ENCODE assay signal across 11 cellular contexts in the genomic region with DNA sequence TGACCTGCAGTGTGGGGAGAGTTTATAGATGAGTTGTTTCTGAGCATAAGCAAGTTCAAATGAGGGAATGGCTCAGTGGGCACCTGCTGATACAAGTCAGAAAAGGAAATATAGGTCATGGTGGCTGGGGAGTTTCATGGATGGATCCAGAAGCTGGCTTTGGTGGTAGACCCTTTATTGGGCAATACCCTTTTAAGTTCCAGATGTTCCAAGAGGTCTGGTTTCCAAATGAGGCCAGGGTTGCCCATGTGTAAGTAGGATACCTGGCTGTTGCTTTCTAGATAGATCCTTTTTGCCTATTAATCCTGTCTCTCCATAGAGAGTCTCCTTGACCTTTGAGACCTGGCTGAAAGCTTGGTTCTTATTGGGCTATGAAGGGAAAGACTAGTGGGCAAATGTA. TPM values are rescaled to one million over a fixed set of nuclear protein-coding genes. Genes with fewer than 3 reads are reported as not detected.
DNase-seq lines count a peak whose midpoint lies in the region; ATAC-seq and TF ChIP-seq lines count a peak whose summit lies in the region.
"Had no signal": no experiment of that assay in that cellular context is flagged by ENCODE, and none has a peak within 500 bp of the region (broad histone marks: within the 10 kb centered on the region; RNA-seq: fewer than 3 reads in every experiment).

No MANE protein-coding gene starts in this region.

- no peak for TF ChIP-seq POLR2A in IMR-90 (IDR thresholded peaks at IDR 0.05; ENCODE audit: low read depth, low read length)

- H2AK5ac ChIP-seq in IMR-90 (ENCODE audit: low read depth, low read length): no peak overlapping the region

- intact Hi-C loops in IMR-90 (cut with micrococcal nuclease): loop anchor here (5.0 to 10.0 kb wide), 2 partner anchors 85 to 403 kb away; no protein-coding TSS in a partner anchor
- intact Hi-C loops in natural killer cell (cut with micrococcal nuclease): loop anchor here (5.0 kb wide), 2 partner anchors 35 to 135 kb away; no protein-coding TSS in a partner anchor

- no peaks in the 10 kb centered on the region for H3K36me3 ChIP-seq in BLaER1
- H3K36me3 ChIP-seq in IMR-90 (ENCODE audit: control insufficient read depth, insufficient read depth, low read length): no peaks in the 10 kb centered on the region
- H3K36me3 ChIP-seq: pancreas had no signal

- H3K23ac ChIP-seq in IMR-90 (ENCODE audit: low read depth, low read length): no peak overlapping the region; the same call in 1 of the 2 replicates

- no peak overlapping the region for H4K8ac ChIP-seq in IMR-90 (ENCODE audit: low read depth in 2 of 2, low read length in 2 of 2)

- CTCF ChIA-PET in IMR-90 (lab: Yijun Ruan, JAX): no interaction called here

- H3K79me1 ChIP-seq in IMR-90 (ENCODE audit: low read depth in 1 of 2, low read length in 2 of 2): peaks cover 24 to 53% of the 10 kb centered on the region in 2 experiments

- no peak overlapping the region for H3K18ac ChIP-seq in IMR-90 (ENCODE audit: low read depth, low read length)

- peaks cover 23% of the 10 kb centered on the region for H3K9me1 ChIP-seq in IMR-90 (ENCODE audit: insufficient read depth, low read length)

- no peak overlapping the region for H2AK9ac ChIP-seq in IMR-90 (replicated peaks; ENCODE audit: low read depth, low read length, poor library complexity)

- no peak overlapping the region for H3K4me3 ChIP-seq in BLaER1
- no peak overlapping the region for H3K4me3 ChIP-seq in IMR-90 (ENCODE audit: insufficient read depth, low read depth, low read length)

- in situ Hi-C loops in IMR-90 (cut with MboI; ENCODE audit: low sequenced_read_pairs): no loop called here

- no peak overlapping the region for H4K5ac ChIP-seq in IMR-90 (ENCODE audit: low read depth, low read length)

- H3K9me3 Mint-ChIP-seq in brain: no peaks in the 10 kb centered on the region
- no peaks in the 10 kb centered on the region for H3K9me3 Mint-ChIP-seq in natural killer cell

- no peak for TF ChIP-seq RAD21 in IMR-90 (IDR thresholded peaks at IDR 0.05; ENCODE audit: low read length)

- no peak overlapping the region for H2BK5ac ChIP-seq in IMR-90 (ENCODE audit: low read depth, low read length, poor library complexity, severe bottlenecking)

- H3K4me1 Mint-ChIP-seq in brain: peaks cover 69% of the 10 kb centered on the region
- H3K4me1 Mint-ChIP-seq in natural killer cell: peaks cover 85 to 92% of the 10 kb centered on the region in 2 donors

- no peak overlapping the region for H3K4ac ChIP-seq in IMR-90 (ENCODE audit: low read depth, low read length)

- peaks cover 69% of the 10 kb centered on the region for H4K20me1 ChIP-seq in BLaER1
- H4K20me1 ChIP-seq in IMR-90 (ENCODE audit: insufficient read depth, low read length): no peaks in the 10 kb centered on the region

- H3K27me3 ChIP-seq in BLaER1 (peaks cover 8% of the 10 kb centered on the region; the same call in 1 of the 2 replicates), IMR-90 (ENCODE audit: control insufficient read depth, insufficient read depth, low read length) (no peaks in the 10 kb centered on the region)
- H3K27me3 ChIP-seq: pancreas had no signal

- ATAC-seq in IMR-90 (ENCODE audit: low read depth): no peak
- ATAC-seq in natural killer cell: no peak
- no peak for ATAC-seq in omental fat pad (ENCODE audit: low FRiP score)
- no peak for ATAC-seq in HG03175 (IDR thresholded peaks at IDR 0.05; ENCODE audit: unreplicated experiment)
- ATAC-seq: pancreas had no signal

- dilution Hi-C loops in IMR-90 (cut with HindIII; ENCODE audit: low sequenced_read_pairs, unreplicated experiment): no loop called here

- H3K4me2 ChIP-seq in BLaER1 (peak overlapping the region; percentile 98), IMR-90 (ENCODE audit: low read depth, low read length) (no peak overlapping the region; the same call in 1 of the 2 replicates)

- peaks cover 4% of the 10 kb centered on the region for H3K36me3 Mint-ChIP-seq in brain
- H3K36me3 Mint-ChIP-seq in natural killer cell: no peaks in the 10 kb centered on the region

- no peak for DNase-seq in IMR-90
- DNase-seq in natural killer cell: no peak
- no peak for DNase-seq in epidermal melanocyte (ENCODE audit: insufficient read length, low spot score)
- DNase-seq in omental fat pad (ENCODE audit: low spot score): no peak
- no peak for DNase-seq in HUDEP-2 (lab: John Stamatoyannopoulos, UW; ENCODE audit: unreplicated experiment in 76 of 76)
- DNase-seq: DMS153, NCI-H1092, pancreas had no signal

- POLR2A ChIA-PET in IMR-90 (lab: Charles Lee; ENCODE audit: unreplicated experiment): no interaction called here

- H3K9me3 ChIP-seq in BLaER1 (no peaks in the 10 kb centered on the region), IMR-90 (ENCODE audit: control insufficient read depth, insufficient read depth, low read length) (no peaks in the 10 kb centered on the region)
- H3K9me3 ChIP-seq: pancreas had no signal

- no peak overlapping the region for H3K9ac ChIP-seq in BLaER1
- H3K9ac ChIP-seq in IMR-90 (ENCODE audit: low read depth, low read length): no peak overlapping the region

- H3K27me3 Mint-ChIP-seq in brain (peaks cover 9% of the 10 kb centered on the region), natural killer cell (ENCODE audit: low read depth in 2 of 2) (no peaks in the 10 kb centered on the region)

- no peak overlapping the region for H4K91ac ChIP-seq in IMR-90 (ENCODE audit: insufficient read depth, low read depth, low read length)

- H3K56ac ChIP-seq in IMR-90 (ENCODE audit: extremely low read depth, insufficient read depth, low read length): no peak overlapping the region

- H3K4me3 Mint-ChIP-seq in brain: peak overlapping the region; percentile 90 to 96 (median 94)
- H3K4me3 Mint-ChIP-seq in natural killer cell: peak overlapping the region; percentile 96

- H3K27ac Mint-ChIP-seq in brain (peak overlapping the region in 2 of 5 experiments; percentile 39 to 77), natural killer cell (peak overlapping the region; percentile 83 to 100)

- H2AFZ ChIP-seq in IMR-90 (replicated peaks; ENCODE audit: low read length, poor library complexity): no peak overlapping the region

- H2BK15ac ChIP-seq in IMR-90 (ENCODE audit: low read depth, low read length): no peak overlapping the region

- TF ChIP-seq CTCF in IMR-90 (conservative IDR thresholded peaks at IDR 0.05; ENCODE audit: low read depth, low read length) (no peak), brain (conservative IDR thresholded peaks at IDR 0.05) (no peak), natural killer cell (IDR thresholded peaks at IDR 0.05) (no peak), omental fat pad (IDR thresholded peaks at IDR 0.05) (no peak)

- H2BK20ac ChIP-seq in IMR-90 (ENCODE audit: low read depth, low read length): no peak overlapping the region

- H2BK120ac ChIP-seq in IMR-90 (ENCODE audit: low read depth, low read length): no peak overlapping the region

- H3K14ac ChIP-seq in IMR-90 (replicated peaks; ENCODE audit: low read depth, low read length): no peak overlapping the region

- no peak overlapping the region for H3K27ac ChIP-seq in BLaER1
- H3K27ac ChIP-seq in IMR-90 (ENCODE audit: insufficient read depth, low read length): no peak overlapping the region
- H3K27ac ChIP-seq: pancreas had no signal

- no TSS peak for BruUV-seq in IMR-90 (replicated peaks; lab: Mats Ljungman, UMichigan)

- H3K4me1 ChIP-seq in BLaER1: peaks cover 87% of the 10 kb centered on the region
- peaks cover 20% of the 10 kb centered on the region for H3K4me1 ChIP-seq in IMR-90 (ENCODE audit: control insufficient read depth, insufficient read depth, low read length)

TF ChIP-seq in IMR-90, 13 proteins besides CTCF, POLR2A, EP300 and RAD21:
- TF ChIP-seq CEBPB (IDR thresholded peaks at IDR 0.05; ENCODE audit: low read depth, low read length): peak; percentile 31; the same call in 1 of the 2 replicates
- TF ChIP-seq MAFK (IDR thresholded peaks at IDR 0.05; ENCODE audit: low read depth, low read length): no peak

RNA-seq across cellular contexts. Expression of a gene that starts 2.2 kb away (rescaled TPM):
- total RNA-seq in IMR-90 (2012; rRNA removed) (13.9 and 17.9 TPM in 2 replicates), natural killer cell (100 to 1,000 TPM; 171 to 187 (median 175) TPM), omental fat pad (10 to 100 TPM; 42.2 to 71.0 (median 51.1) TPM)
- polyA plus RNA-seq in IMR-90 (2012; rRNA removed) (19.2 and 23.0 TPM in 2 replicates), brain (ENCODE audit: insufficient read depth, low read depth, low replicate concordance) (34.4 TPM)
- 24.2 and 28.5 TPM in 2 replicates for polyA plus RNA-seq in IMR-90 (2012; cell fraction: cytosol; rRNA removed)
- polyA plus RNA-seq in IMR-90 (2012; cell fraction: nucleus; rRNA removed; ENCODE audit: low replicate concordance): 34.8 and 44.6 TPM in 2 replicates

RNA-seq across cellular contexts. Expression of a gene that starts 16.9 kb away (rescaled TPM):
- 16.3 and 20.6 TPM in 2 replicates for total RNA-seq in IMR-90 (2012; rRNA removed)
- 106 and 114 TPM in 2 replicates for polyA plus RNA-seq in IMR-90 (2012; rRNA removed)
- 41.7 and 123 TPM in 2 replicates for polyA plus RNA-seq in IMR-90 (2012; cell fraction: cytosol; rRNA removed)
- 16.5 and 40.2 TPM in 2 replicates for polyA plus RNA-seq in IMR-90 (2012; cell fraction: nucleus; rRNA removed; ENCODE audit: low replicate concordance)
- 84.3 TPM for polyA plus RNA-seq in brain (ENCODE audit: insufficient read depth, low read depth, low replicate concordance)
- total RNA-seq in natural killer cell: 100 to 1,000 TPM; 114 to 145 (median 137) TPM
- total RNA-seq in omental fat pad: 10 to 100 TPM; 53.2 to 90.3 (median 67.8) TPM

RNA-seq across cellular contexts. Expression of a gene that starts 49.3 kb away (rescaled TPM):
- total RNA-seq in IMR-90 (2012; rRNA removed) (10.6 TPM in 2 replicates), natural killer cell (10 to 100 TPM in 1 of 3 donors, 1 to 10 TPM in 2; 9.5 to 17.5 (median 9.8) TPM), omental fat pad (10 to 100 TPM in 2 of 4 donors, 1 to 10 TPM in 2; 6.2 to 12.3 (median 10.2) TPM)
- polyA plus RNA-seq in IMR-90 (2012; rRNA removed) (31.3 and 36.7 TPM in 2 replicates), brain (ENCODE audit: insufficient read depth, low read depth, low replicate concordance) (16.0 TPM)
- 22.4 and 36.8 TPM in 2 replicates for polyA plus RNA-seq in IMR-90 (2012; cell fraction: cytosol; rRNA removed)
- 74.5 and 92.9 TPM in 2 replicates for polyA plus RNA-seq in IMR-90 (2012; cell fraction: nucleus; rRNA removed; ENCODE audit: low replicate concordance)
